Comparison of ENCODE assay signal across 16 cellular contexts in genomic region chr2:25358836-25359235, GRCh38. TPM values are rescaled to one million over a fixed set of nuclear protein-coding genes. Genes with fewer than 3 reads are reported as not detected.
DNase-seq lines count a peak whose midpoint lies in the region; ATAC-seq, FAIRE-seq and TF ChIP-seq lines count a peak whose summit lies in the region.
"Had no signal": no experiment of that assay in that cellular context is flagged by ENCODE, and none has a peak within 500 bp of the region (broad histone marks: within the 10 kb centered on the region; RNA-seq: fewer than 3 reads in every experiment).

No MANE protein-coding gene starts in this region.

- no peak overlapping the region for H3K4me3 ChIP-seq in osteoblast (ENCODE audit: insufficient read depth, low read length)
- H3K4me3 ChIP-seq: HAP-1 had no signal

- in situ Hi-C loops in SK-MEL-5 (cut with HindIII; ENCODE audit: low pct_unique_long_range_greater_than_20kb, low sequenced_read_pairs): no loop called here

- peak; percentile 27 for FAIRE-seq in GM12892 (lab: Jason Lieb, UNC)
- no peak for FAIRE-seq in urothelium cell line (lab: Jason Lieb, UNC)
- FAIRE-seq: A204.1 had no signal

- no peaks in the 10 kb centered on the region for H3K27me3 ChIP-seq in osteoblast (ENCODE audit: insufficient read depth, low read length)

- no peaks in the 10 kb centered on the region for H4K20me1 ChIP-seq in osteoblast (ENCODE audit: insufficient read depth, low read length)

- no peak for TF ChIP-seq POLR2A in GM12892 (IDR thresholded peaks at IDR 0.05; ENCODE audit: low read depth, low read length)

- H3K4me1 ChIP-seq in osteoblast (ENCODE audit: insufficient read depth, low read length): no peaks in the 10 kb centered on the region
- H3K4me1 ChIP-seq: Caco-2 had no signal

- no peaks in the 10 kb centered on the region for H3K36me3 ChIP-seq in osteoblast (ENCODE audit: insufficient read depth, low read length)
- H3K36me3 ChIP-seq: HAP-1 had no signal

- ATAC-seq in HG02852 (IDR thresholded peaks at IDR 0.05; ENCODE audit: unreplicated experiment): no peak
- no peak for ATAC-seq in HG03095 (IDR thresholded peaks at IDR 0.05; ENCODE audit: unreplicated experiment)

- no peak for TF ChIP-seq CTCF in osteoblast (IDR thresholded peaks at IDR 0.05; ENCODE audit: extremely low read depth, low read depth, low read length)

- H3K9me3 ChIP-seq in osteoblast (ENCODE audit: low read depth, low read length): no peaks in the 10 kb centered on the region
- H3K9me3 ChIP-seq: Caco-2 had no signal

- H2AFZ ChIP-seq in osteoblast (ENCODE audit: low read length): no peak overlapping the region

- no peak overlapping the region for H3K27ac ChIP-seq in osteoblast (ENCODE audit: low read depth, low read length)
- H3K27ac ChIP-seq: HL-60 had no signal

- DNase-seq in GM12892 (ENCODE audit: insufficient read length) (no peak), SK-MEL-5 (ENCODE audit: low read depth, low spot score) (peak; percentile 55), osteoblast (ENCODE audit: insufficient read length, low spot score, missing footprints) (peak; percentile 41), urothelium cell line (ENCODE audit: low spot score) (no peak)
- no peak for DNase-seq in activated naive CD4-positive, alpha-beta T cell treated with anti-CD3 and anti-CD28 coated beads, Interleukin-2, amount 50 U/mL, for 16 hours
- DNase-seq: C1 segment of cervical spinal cord; Caco-2; CD4-positive, alpha-beta memory T cell; DMS53; GF-D8; GOT3 had no signal

- no peak overlapping the region for H3K4me2 ChIP-seq in osteoblast (ENCODE audit: insufficient read depth, low read length)

- H3K79me2 ChIP-seq in osteoblast (ENCODE audit: insufficient read depth, low read length): no peaks in the 10 kb centered on the region

RNA-seq across cellular contexts. Expression of gene DNMT3A, which starts 17.1 kb away (rescaled TPM):
- 16.1 TPM for polyA plus RNA-seq in GM12892 (2012; ENCODE audit: missing spikeins)
- total RNA-seq in SK-MEL-5 (2014; rRNA removed; shearing (Covaris generic)): 11.8 and 16.6 TPM in 2 replicates
- polyA plus RNA-seq in SK-MEL-5 (2015; cell fraction: cytosol; rRNA removed): 9.2 and 15.7 TPM in 2 replicates
- polyA plus RNA-seq in SK-MEL-5 (2015; cell fraction: nucleus; rRNA removed): 54.3 and 66.5 TPM in 2 replicates
- total RNA-seq in osteoblast: 14.7 and 18.5 TPM in 2 replicates

Comparison
In these comparisons a context has a peak if more than half of its experiments do, and no peak if none do; other contexts are left out.
1. DNase-seq: peak in SK-MEL-5 (single experiment) and osteoblast (single experiment); none in GM12892 (single experiment), urothelium cell line (single experiment) and activated naive CD4-positive, alpha-beta T cell treated with anti-CD3 and anti-CD28 coated beads, Interleukin-2, amount 50 U/mL, for 16 hours (single experiment).